In the genomic region with DNA sequence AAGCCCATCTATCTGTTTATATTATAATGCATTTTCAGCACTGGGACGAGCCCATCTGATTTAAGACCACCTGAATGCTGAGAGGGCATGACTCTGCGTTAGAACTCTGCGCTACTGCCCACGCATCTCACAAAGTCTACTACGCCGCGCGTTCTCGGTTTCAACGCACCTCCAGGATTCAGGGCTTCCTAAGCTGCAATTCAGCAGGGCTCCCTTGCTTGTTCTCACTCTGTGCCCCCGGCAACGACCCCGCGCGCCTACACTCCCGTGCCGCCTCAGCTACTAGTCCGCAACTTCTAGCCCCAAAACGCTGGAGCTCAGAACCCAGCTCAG, we compare ENCODE assay signal across 8 cellular contexts. TPM values are rescaled to one million over a fixed set of nuclear protein-coding genes. Genes with fewer than 3 reads are reported as not detected.
DNase-seq lines count a peak whose midpoint lies in the region; ATAC-seq, FAIRE-seq and TF ChIP-seq lines count a peak whose summit lies in the region.

No MANE protein-coding gene starts in this region.

- 0 to 4% (median 1%) methylated on average over 14 to 19 of the region's 19 CpGs for WGBS in adrenal gland, 4 donors

- no peaks in the 10 kb centered on the region for H3F3A ChIP-seq in GM23338 (replicated peaks; ENCODE audit: low read depth)

- TF ChIP-seq POLR2A in adrenal gland (IDR thresholded peaks at IDR 0.05): no peak
- TF ChIP-seq POLR2A in H54 (IDR thresholded peaks at IDR 0.05; ENCODE audit: low read depth, low read length): no peak

- H3K36me3 ChIP-seq in GM23338 (ENCODE audit: insufficient read depth) (no peaks in the 10 kb centered on the region), RWPE2 (ENCODE audit: low read depth) (no peaks in the 10 kb centered on the region), adrenal gland (replicated peaks in 1 of 2) (no peaks in the 10 kb centered on the region)

- no peaks in the 10 kb centered on the region for H3K9me2 ChIP-seq in GM23338 (ENCODE audit: insufficient read depth)

- H3K27ac ChIP-seq in GM23338 (ENCODE audit: low read depth) (no peak overlapping the region), RWPE2 (ENCODE audit: poor library complexity, severe bottlenecking) (no peak overlapping the region), adrenal gland (no peak overlapping the region)

- H3K9me3 ChIP-seq in RWPE2 (ENCODE audit: severe bottlenecking) (no peaks in the 10 kb centered on the region), adrenal gland (replicated peaks in 1 of 3) (no peaks in the 10 kb centered on the region)

- H3K4me3 ChIP-seq in AG10803 (ENCODE audit: low read length): peak overlapping the region; percentile 76
- H3K4me3 ChIP-seq in GM23338: peak overlapping the region; percentile 94
- peak overlapping the region; percentile 68 for H3K4me3 ChIP-seq in RWPE2 (ENCODE audit: severe bottlenecking)
- peak overlapping the region; percentile 86 for H3K4me3 ChIP-seq in fibroblast of pulmonary artery (replicated peaks; ENCODE audit: low read depth, low read length)
- H3K4me3 ChIP-seq in adrenal gland: peak overlapping the region in 2 of 4 donors; percentile 30 to 61

- peaks cover 10% of the 10 kb centered on the region for H4K20me1 ChIP-seq in GM23338 (replicated peaks; ENCODE audit: insufficient read depth)

- H3K4me1 ChIP-seq in GM23338 (ENCODE audit: insufficient read depth) (peaks cover 13% of the 10 kb centered on the region), RWPE2 (ENCODE audit: insufficient read depth, poor library complexity, severe bottlenecking) (no peaks in the 10 kb centered on the region), adrenal gland (replicated peaks in 1 of 2) (no peaks in the 10 kb centered on the region)

- DNase-seq in AG10803 (ENCODE audit: low read depth) (no peak), GM23338 (ENCODE audit: low spot score) (no peak), RWPE2 (ENCODE audit: low spot score) (no peak), fibroblast of pulmonary artery (ENCODE audit: low read depth) (no peak), retina (peak; percentile 91), NCI-H2081 treated with DMSO at 0.1 percent for 48 hours (lab: John Stamatoyannopoulos, UW) (no peak), adrenal gland (no peak), H54 (ENCODE audit: insufficient read length, low spot score) (no peak)

- H3K9me3 Mint-ChIP-seq in GM23338: no peaks in the 10 kb centered on the region

- peaks cover 41% of the 10 kb centered on the region for H3K27me3 ChIP-seq in GM23338 (ENCODE audit: insufficient read depth)
- H3K27me3 ChIP-seq in RWPE2 (ENCODE audit: insufficient read depth, poor library complexity, severe bottlenecking): no peaks in the 10 kb centered on the region
- no peaks in the 10 kb centered on the region for H3K27me3 ChIP-seq in adrenal gland

- H3K27me3 Mint-ChIP-seq in GM23338 (ENCODE audit: insufficient read depth, low read depth, poor library complexity): peaks cover 26% of the 10 kb centered on the region

- peak overlapping the region; percentile 19; the same call in 1 of the 2 replicates for H3K27ac Mint-ChIP-seq in GM23338

- no peaks in the 10 kb centered on the region; the same call in 2 of the 3 replicates for H3K36me3 Mint-ChIP-seq in GM23338 (ENCODE audit: low read depth)

- intact Hi-C loops in adrenal gland (cut with DNase I): no loop called here

- FAIRE-seq in H54 (lab: Jason Lieb, UNC): no peak

- H3K4me1 Mint-ChIP-seq in GM23338: peaks cover 24% of the 10 kb centered on the region

- H2AFZ ChIP-seq in GM23338: peak overlapping the region; percentile 100

- H3K4me2 ChIP-seq in GM23338: peak overlapping the region; percentile 97

- TF ChIP-seq CTCF in AG10803 (conservative IDR thresholded peaks at IDR 0.05; ENCODE audit: low read length) (no peak), GM23338 (conservative IDR thresholded peaks at IDR 0.05; ENCODE audit: low read depth in 2 of 2) (no peak), RWPE2 (IDR thresholded peaks at IDR 0.05; ENCODE audit: poor library complexity, severe bottlenecking) (no peak), fibroblast of pulmonary artery (IDR thresholded peaks at IDR 0.05; ENCODE audit: low read length, missing control alignments) (no peak), adrenal gland (IDR thresholded peaks at IDR 0.05) (no peak)

- peak overlapping the region; percentile 94 for H3K4me3 Mint-ChIP-seq in GM23338

- peaks cover 34% of the 10 kb centered on the region for H3K79me2 ChIP-seq in GM23338 (replicated peaks; ENCODE audit: insufficient read depth)

- ATAC-seq in GM23338 (no peak), RWPE2 (ENCODE audit: low read depth) (peak; percentile 48; the same call in 1 of the 3 replicates)

TF ChIP-seq in GM23338, 12 proteins besides CTCF, POLR2A, EP300 and RAD21 (continues in another document):
- TF ChIP-seq, protein P1, sequence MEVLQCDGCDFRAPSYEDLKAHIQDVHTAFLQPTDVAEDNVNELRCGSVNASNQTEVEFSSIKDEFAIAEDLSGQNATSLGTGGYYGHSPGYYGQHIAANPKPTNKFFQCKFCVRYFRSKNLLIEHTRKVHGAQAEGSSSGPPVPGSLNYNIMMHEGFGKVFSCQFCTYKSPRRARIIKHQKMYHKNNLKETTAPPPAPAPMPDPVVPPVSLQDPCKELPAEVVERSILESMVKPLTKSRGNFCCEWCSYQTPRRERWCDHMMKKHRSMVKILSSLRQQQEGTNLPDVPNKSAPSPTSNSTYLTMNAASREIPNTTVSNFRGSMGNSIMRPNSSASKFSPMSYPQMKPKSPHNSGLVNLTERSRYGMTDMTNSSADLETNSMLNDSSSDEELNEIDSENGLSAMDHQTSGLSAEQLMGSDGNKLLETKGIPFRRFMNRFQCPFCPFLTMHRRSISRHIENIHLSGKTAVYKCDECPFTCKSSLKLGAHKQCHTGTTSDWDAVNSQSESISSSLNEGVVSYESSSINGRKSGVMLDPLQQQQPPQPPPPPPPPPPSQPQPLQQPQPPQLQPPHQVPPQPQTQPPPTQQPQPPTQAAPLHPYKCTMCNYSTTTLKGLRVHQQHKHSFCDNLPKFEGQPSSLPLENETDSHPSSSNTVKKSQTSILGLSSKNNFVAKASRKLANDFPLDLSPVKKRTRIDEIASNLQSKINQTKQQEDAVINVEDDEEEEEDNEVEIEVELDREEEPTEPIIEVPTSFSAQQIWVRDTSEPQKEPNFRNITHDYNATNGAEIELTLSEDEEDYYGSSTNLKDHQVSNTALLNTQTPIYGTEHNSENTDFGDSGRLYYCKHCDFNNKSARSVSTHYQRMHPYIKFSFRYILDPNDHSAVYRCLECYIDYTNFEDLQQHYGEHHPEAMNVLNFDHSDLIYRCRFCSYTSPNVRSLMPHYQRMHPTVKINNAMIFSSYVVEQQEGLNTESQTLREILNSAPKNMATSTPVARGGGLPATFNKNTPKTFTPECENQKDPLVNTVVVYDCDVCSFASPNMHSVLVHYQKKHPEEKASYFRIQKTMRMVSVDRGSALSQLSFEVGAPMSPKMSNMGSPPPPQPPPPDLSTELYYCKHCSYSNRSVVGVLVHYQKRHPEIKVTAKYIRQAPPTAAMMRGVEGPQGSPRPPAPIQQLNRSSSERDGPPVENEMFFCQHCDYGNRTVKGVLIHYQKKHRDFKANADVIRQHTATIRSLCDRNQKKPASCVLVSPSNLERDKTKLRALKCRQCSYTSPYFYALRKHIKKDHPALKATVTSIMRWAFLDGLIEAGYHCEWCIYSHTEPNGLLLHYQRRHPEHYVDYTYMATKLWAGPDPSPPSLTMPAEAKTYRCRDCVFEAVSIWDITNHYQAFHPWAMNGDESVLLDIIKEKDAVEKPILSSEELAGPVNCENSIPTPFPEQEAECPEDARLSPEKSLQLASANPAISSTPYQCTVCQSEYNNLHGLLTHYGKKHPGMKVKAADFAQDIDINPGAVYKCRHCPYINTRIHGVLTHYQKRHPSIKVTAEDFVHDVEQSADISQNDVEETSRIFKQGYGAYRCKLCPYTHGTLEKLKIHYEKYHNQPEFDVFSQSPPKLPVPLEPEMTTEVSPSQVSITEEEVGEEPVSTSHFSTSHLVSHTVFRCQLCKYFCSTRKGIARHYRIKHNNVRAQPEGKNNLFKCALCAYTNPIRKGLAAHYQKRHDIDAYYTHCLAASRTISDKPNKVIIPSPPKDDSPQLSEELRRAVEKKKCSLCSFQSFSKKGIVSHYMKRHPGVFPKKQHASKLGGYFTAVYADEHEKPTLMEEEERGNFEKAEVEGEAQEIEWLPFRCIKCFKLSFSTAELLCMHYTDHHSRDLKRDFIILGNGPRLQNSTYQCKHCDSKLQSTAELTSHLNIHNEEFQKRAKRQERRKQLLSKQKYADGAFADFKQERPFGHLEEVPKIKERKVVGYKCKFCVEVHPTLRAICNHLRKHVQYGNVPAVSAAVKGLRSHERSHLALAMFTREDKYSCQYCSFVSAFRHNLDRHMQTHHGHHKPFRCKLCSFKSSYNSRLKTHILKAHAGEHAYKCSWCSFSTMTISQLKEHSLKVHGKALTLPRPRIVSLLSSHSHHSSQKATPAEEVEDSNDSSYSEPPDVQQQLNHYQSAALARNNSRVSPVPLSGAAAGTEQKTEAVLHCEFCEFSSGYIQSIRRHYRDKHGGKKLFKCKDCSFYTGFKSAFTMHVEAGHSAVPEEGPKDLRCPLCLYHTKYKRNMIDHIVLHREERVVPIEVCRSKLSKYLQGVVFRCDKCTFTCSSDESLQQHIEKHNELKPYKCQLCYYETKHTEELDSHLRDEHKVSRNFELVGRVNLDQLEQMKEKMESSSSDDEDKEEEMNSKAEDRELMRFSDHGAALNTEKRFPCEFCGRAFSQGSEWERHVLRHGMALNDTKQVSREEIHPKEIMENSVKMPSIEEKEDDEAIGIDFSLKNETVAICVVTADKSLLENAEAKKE (CRISPR knock-in tag; IDR thresholded peaks at IDR 0.05): no peak
- TF ChIP-seq, protein P2, sequence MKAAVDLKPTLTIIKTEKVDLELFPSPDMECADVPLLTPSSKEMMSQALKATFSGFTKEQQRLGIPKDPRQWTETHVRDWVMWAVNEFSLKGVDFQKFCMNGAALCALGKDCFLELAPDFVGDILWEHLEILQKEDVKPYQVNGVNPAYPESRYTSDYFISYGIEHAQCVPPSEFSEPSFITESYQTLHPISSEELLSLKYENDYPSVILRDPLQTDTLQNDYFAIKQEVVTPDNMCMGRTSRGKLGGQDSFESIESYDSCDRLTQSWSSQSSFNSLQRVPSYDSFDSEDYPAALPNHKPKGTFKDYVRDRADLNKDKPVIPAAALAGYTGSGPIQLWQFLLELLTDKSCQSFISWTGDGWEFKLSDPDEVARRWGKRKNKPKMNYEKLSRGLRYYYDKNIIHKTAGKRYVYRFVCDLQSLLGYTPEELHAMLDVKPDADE (IDR thresholded peaks at IDR 0.05): no peak
- TF ChIP-seq ZNF331 (CRISPR knock-in tag; IDR thresholded peaks at IDR 0.05; ENCODE audit: low read depth): no peak
- no peak for TF ChIP-seq JUNB (IDR thresholded peaks at IDR 0.05; ENCODE audit: unreplicated experiment)
- TF ChIP-seq EZH2phosphoT487 (IDR thresholded peaks at IDR 0.05; ENCODE audit: unreplicated experiment): no peak
- TF ChIP-seq ZNF114 (CRISPR knock-in tag; IDR thresholded peaks at IDR 0.05): no peak
- no peak for TF ChIP-seq NANOG (IDR thresholded peaks at IDR 0.05; ENCODE audit: borderline replicate concordance)
- no peak for TF ChIP-seq STAT1 (IDR thresholded peaks at IDR 0.05; ENCODE audit: unreplicated experiment)

RNA-seq across cellular contexts. Expression of a gene that starts 0.3 kb away (rescaled TPM):
- total RNA-seq in GM23338 (2014; rRNA removed; shearing (Covaris generic)): 16.9 and 17.3 TPM in 2 replicates
- polyA plus RNA-seq in GM23338 (2016; fragmentation: Nextera tagmentation; extraction: Ambion mirVana): 7.3 and 9.4 TPM in 2 replicates
- 1 to 10 TPM; 1.4 to 9.9 (median 4.2) TPM for total RNA-seq in adrenal gland
- polyA plus RNA-seq in adrenal gland: 1 to 10 TPM; 1.8 to 4.7 (median 3.6) TPM
